In genomic region chr2:143420313-143420712, GRCh38 we compare ENCODE assay signal across 16 cellular contexts.
A peak's percentile ranks its signal among the peaks of the same experiment; 100 is the strongest.
DNase-seq lines count a peak whose midpoint lies in the region; ATAC-seq and TF ChIP-seq lines count a peak whose summit lies in the region.
"Had no signal": no experiment of that assay in that cellular context is flagged by ENCODE, and none has a peak within 500 bp of the region (broad histone marks: within the 10 kb centered on the region; RNA-seq: fewer than 3 reads in every experiment).

No MANE protein-coding gene starts in this region.

- H3K4me3 Mint-ChIP-seq in activated T-cell treated with anti-CD3 and anti-CD28 coated beads, Interleukin-2, amount 50 U/mL, for 72 hours: no peak overlapping the region
- no peak overlapping the region for H3K4me3 Mint-ChIP-seq in CD8-positive, alpha-beta T cell
- H3K4me3 Mint-ChIP-seq in activated naive CD8-positive, alpha-beta T cell treated with anti-CD3 and anti-CD28 coated beads, Interleukin-2, amount 10 ng/mL, durations not matched to agents 7 days and 5 days: no peak overlapping the region
- no peak overlapping the region for H3K4me3 Mint-ChIP-seq in stimulated activated naive CD8-positive, alpha-beta T cell treated with anti-CD3 and anti-CD28 coated beads, Interleukin-15, amount 100 ng/mL, for 72 hours

- H3K4me1 ChIP-seq in CD8-positive, alpha-beta T cell (ENCODE audit: insufficient read depth, low read length): peaks cover 14% of the 10 kb centered on the region
- no peaks in the 10 kb centered on the region for H3K4me1 ChIP-seq in esophagus muscularis mucosa
- H3K4me1 ChIP-seq: BLaER1, HAP-1 had no signal

- peak overlapping the region; percentile 25 for H3K27ac Mint-ChIP-seq in activated T-cell treated with anti-CD3 and anti-CD28 coated beads, Interleukin-2, amount 50 U/mL, for 72 hours
- H3K27ac Mint-ChIP-seq in CD8-positive, alpha-beta T cell: peak overlapping the region; percentile 24
- H3K27ac Mint-ChIP-seq in activated naive CD8-positive, alpha-beta T cell treated with anti-CD3 and anti-CD28 coated beads, Interleukin-2, amount 10 ng/mL, durations not matched to agents 7 days and 5 days: peak overlapping the region; percentile 18
- H3K27ac Mint-ChIP-seq in stimulated activated naive CD8-positive, alpha-beta T cell treated with anti-CD3 and anti-CD28 coated beads, Interleukin-15, amount 100 ng/mL, for 72 hours: no peak overlapping the region
- H3K27ac Mint-ChIP-seq: IgD-negative memory B cell had no signal

- POLR2A ChIA-PET in CD8-positive, alpha-beta T cell (lab: Charles Lee): no interaction called here
- POLR2A ChIA-PET in activated naive CD8-positive, alpha-beta T cell treated with anti-CD3 and anti-CD28 coated beads, Interleukin-2, amount 10 ng/mL, durations not matched to agents 7 days and 5 days (lab: Charles Lee): no interaction called here

- no peaks in the 10 kb centered on the region for H3K9me3 ChIP-seq in CD8-positive, alpha-beta T cell (ENCODE audit: low read length)
- H3K9me3 ChIP-seq in esophagus muscularis mucosa: no peaks in the 10 kb centered on the region
- H3K9me3 ChIP-seq: BLaER1, HAP-1 had no signal

- CTCF ChIA-PET in CD8-positive, alpha-beta T cell (lab: Charles Lee): interaction anchor here (0.5 kb wide), 1 partner anchor 198 kb away, joined by 3 read pairs; no protein-coding TSS in a partner anchor

- peaks cover 40% of the 10 kb centered on the region for H3K4me1 Mint-ChIP-seq in activated T-cell treated with anti-CD3 and anti-CD28 coated beads, Interleukin-2, amount 50 U/mL, for 72 hours (ENCODE audit: low read depth)
- peaks cover 73% of the 10 kb centered on the region for H3K4me1 Mint-ChIP-seq in CD8-positive, alpha-beta T cell (ENCODE audit: low read depth)
- H3K4me1 Mint-ChIP-seq in activated naive CD8-positive, alpha-beta T cell treated with anti-CD3 and anti-CD28 coated beads, Interleukin-2, amount 10 ng/mL, durations not matched to agents 7 days and 5 days: peaks cover 22% of the 10 kb centered on the region
- peaks cover 60% of the 10 kb centered on the region for H3K4me1 Mint-ChIP-seq in stimulated activated naive CD8-positive, alpha-beta T cell treated with anti-CD3 and anti-CD28 coated beads, Interleukin-15, amount 100 ng/mL, for 72 hours

- DNase-seq in activated T-cell treated with anti-CD3 and anti-CD28 coated beads, Interleukin-2, amount 50 U/mL, for 72 hours: no peak
- DNase-seq in activated T-cell treated with anti-CD3 and anti-CD28 coated beads, Interleukin-2, amount 50 U/mL, for 48 hours: no peak
- DNase-seq in CD8-positive, alpha-beta T cell: no peak
- no peak for DNase-seq in activated naive CD8-positive, alpha-beta T cell treated with anti-CD3 and anti-CD28 coated beads, Interleukin-2, amount 10 ng/mL, durations not matched to agents 7 days and 5 days
- DNase-seq in stimulated activated naive CD8-positive, alpha-beta T cell treated with anti-CD3 and anti-CD28 coated beads, Interleukin-15, amount 100 ng/mL, for 72 hours: no peak
- no peak for DNase-seq in esophagus muscularis mucosa (ENCODE audit: extremely low spot score)
- DNase-seq: COR-L47, DMS153, MV-4-11, NCI-H1417 treated with DMSO at 0.1 percent for 48 hours, NCI-H2029 treated with DMSO at 0.1 percent for 48 hours, NCI-H510A had no signal

- WGBS in esophagus muscularis mucosa: 67% methylated on average over 3 of the region's 3 CpGs

- TF ChIP-seq EP300 in esophagus muscularis mucosa (IDR thresholded peaks at IDR 0.05): no peak

- H3K27ac ChIP-seq in CD8-positive, alpha-beta T cell (ENCODE audit: low read depth, low read length): no peak overlapping the region
- H3K27ac ChIP-seq in esophagus muscularis mucosa (replicated peaks in 1 of 4): no peak overlapping the region
- H3K27ac ChIP-seq: BLaER1 had no signal

- H3K36me3 ChIP-seq in CD8-positive, alpha-beta T cell (ENCODE audit: insufficient read depth, low read length): no peaks in the 10 kb centered on the region
- no peaks in the 10 kb centered on the region for H3K36me3 ChIP-seq in esophagus muscularis mucosa
- H3K36me3 ChIP-seq: BLaER1, HAP-1 had no signal

- H3K27me3 ChIP-seq in CD8-positive, alpha-beta T cell (ENCODE audit: insufficient read depth, low read length): no peaks in the 10 kb centered on the region
- no peaks in the 10 kb centered on the region for H3K27me3 ChIP-seq in esophagus muscularis mucosa
- H3K27me3 ChIP-seq: BLaER1 had no signal

- TF ChIP-seq CTCF in CD8-positive, alpha-beta T cell (IDR thresholded peaks at IDR 0.05): no peak
- TF ChIP-seq CTCF in esophagus muscularis mucosa (IDR thresholded peaks at IDR 0.05): no peak

- no peaks in the 10 kb centered on the region for H3K27me3 Mint-ChIP-seq in activated T-cell treated with anti-CD3 and anti-CD28 coated beads, Interleukin-2, amount 50 U/mL, for 72 hours (ENCODE audit: low read depth)
- H3K27me3 Mint-ChIP-seq in CD8-positive, alpha-beta T cell (ENCODE audit: low read depth): no peaks in the 10 kb centered on the region
- H3K27me3 Mint-ChIP-seq in activated naive CD8-positive, alpha-beta T cell treated with anti-CD3 and anti-CD28 coated beads, Interleukin-2, amount 10 ng/mL, durations not matched to agents 7 days and 5 days: no peaks in the 10 kb centered on the region
- no peaks in the 10 kb centered on the region for H3K27me3 Mint-ChIP-seq in stimulated activated naive CD8-positive, alpha-beta T cell treated with anti-CD3 and anti-CD28 coated beads, Interleukin-15, amount 100 ng/mL, for 72 hours
- H3K27me3 Mint-ChIP-seq: IgD-negative memory B cell had no signal

- intact Hi-C loops in CD8-positive, alpha-beta T cell (cut with DNase I, micrococcal nuclease): loop anchor here in 1 of 2 experiments (1.0 kb wide), 1 partner anchor 10 kb away; no protein-coding TSS in a partner anchor
- intact Hi-C loops in esophagus muscularis mucosa (cut with DNase I): no loop called here

- no peak overlapping the region for H3K4me3 ChIP-seq in CD8-positive, alpha-beta T cell (ENCODE audit: low read depth, low read length)
- H3K4me3 ChIP-seq in esophagus muscularis mucosa: no peak overlapping the region
- H3K4me3 ChIP-seq: BLaER1, HAP-1 had no signal

- no peaks in the 10 kb centered on the region for H3K9me3 Mint-ChIP-seq in activated T-cell treated with anti-CD3 and anti-CD28 coated beads, Interleukin-2, amount 50 U/mL, for 72 hours
- no peaks in the 10 kb centered on the region for H3K9me3 Mint-ChIP-seq in CD8-positive, alpha-beta T cell
- no peaks in the 10 kb centered on the region for H3K9me3 Mint-ChIP-seq in activated naive CD8-positive, alpha-beta T cell treated with anti-CD3 and anti-CD28 coated beads, Interleukin-2, amount 10 ng/mL, durations not matched to agents 7 days and 5 days
- H3K9me3 Mint-ChIP-seq in stimulated activated naive CD8-positive, alpha-beta T cell treated with anti-CD3 and anti-CD28 coated beads, Interleukin-15, amount 100 ng/mL, for 72 hours: no peaks in the 10 kb centered on the region
- H3K9me3 Mint-ChIP-seq: IgD-negative memory B cell had no signal

- no peak for TF ChIP-seq POLR2A in esophagus muscularis mucosa (IDR thresholded peaks at IDR 0.05; ENCODE audit: low read depth)

- ATAC-seq in activated T-cell treated with anti-CD3 and anti-CD28 coated beads, Interleukin-2, amount 50 U/mL, for 72 hours (replicated peaks in 1 of 2): peak; percentile 39 to 69
- no peak for ATAC-seq in CD8-positive, alpha-beta T cell
- ATAC-seq in activated naive CD8-positive, alpha-beta T cell treated with anti-CD3 and anti-CD28 coated beads, Interleukin-2, amount 10 ng/mL, durations not matched to agents 7 days and 5 days (ENCODE audit: low read depth): peak; percentile 57
- peak; percentile 81 for ATAC-seq in stimulated activated naive CD8-positive, alpha-beta T cell treated with anti-CD3 and anti-CD28 coated beads, Interleukin-15, amount 100 ng/mL, for 72 hours
- ATAC-seq in GM19395 (IDR thresholded peaks at IDR 0.05; ENCODE audit: unreplicated experiment): no peak

- H3K36me3 Mint-ChIP-seq in activated T-cell treated with anti-CD3 and anti-CD28 coated beads, Interleukin-2, amount 50 U/mL, for 72 hours (ENCODE audit: insufficient read depth in 2 of 2): no peaks in the 10 kb centered on the region
- H3K36me3 Mint-ChIP-seq in CD8-positive, alpha-beta T cell: peaks cover 28% of the 10 kb centered on the region
- peaks cover 20% of the 10 kb centered on the region for H3K36me3 Mint-ChIP-seq in activated naive CD8-positive, alpha-beta T cell treated with anti-CD3 and anti-CD28 coated beads, Interleukin-2, amount 10 ng/mL, durations not matched to agents 7 days and 5 days

Comparison
In these comparisons a context has a peak if more than half of its experiments do, and no peak if none do; other contexts are left out.
1. ATAC-seq: peak in activated T-cell treated with anti-CD3 and anti-CD28 coated beads, Interleukin-2, amount 50 U/mL, for 72 hours (2 of 2), activated naive CD8-positive, alpha-beta T cell treated with anti-CD3 and anti-CD28 coated beads, Interleukin-2, amount 10 ng/mL, durations not matched to agents 7 days and 5 days (single experiment) and stimulated activated naive CD8-positive, alpha-beta T cell treated with anti-CD3 and anti-CD28 coated beads, Interleukin-15, amount 100 ng/mL, for 72 hours (single experiment); none in CD8-positive, alpha-beta T cell (single experiment) and GM19395 (single experiment).
2. H3K27ac Mint-ChIP-seq: peak in activated T-cell treated with anti-CD3 and anti-CD28 coated beads, Interleukin-2, amount 50 U/mL, for 72 hours (single experiment), CD8-positive, alpha-beta T cell (single experiment) and activated naive CD8-positive, alpha-beta T cell treated with anti-CD3 and anti-CD28 coated beads, Interleukin-2, amount 10 ng/mL, durations not matched to agents 7 days and 5 days (single experiment); none in stimulated activated naive CD8-positive, alpha-beta T cell treated with anti-CD3 and anti-CD28 coated beads, Interleukin-15, amount 100 ng/mL, for 72 hours (0 of 2).